18 cellular contexts compared by ENCODE assay signal in genomic region chr4:13635281-13635799, GRCh38.
"Had no signal": no experiment of that assay in that cellular context is flagged by ENCODE, and none has a peak within 500 bp of the region (broad histone marks: within the 10 kb centered on the region; RNA-seq: fewer than 3 reads in every experiment).

No MANE protein-coding gene starts in this region.

- H3K27me3 ChIP-seq: cardiac muscle cell, right atrium auricular region had no signal

- H3K27ac ChIP-seq: cardiac muscle cell, gastrocnemius medialis, heart left ventricle, right atrium auricular region, upper lobe of right lung had no signal

- H3K36me3 ChIP-seq: cardiac muscle cell, gastrocnemius medialis, heart left ventricle, right atrium auricular region, upper lobe of right lung had no signal

- H3K36me3 Mint-ChIP-seq: natural killer cell treated with Interleukin-12 subunit alpha and Interleukin-12 subunit beta and Interleukin-15 and Interleukin-18, amount 100 ng/mL, for 72 hours had no signal

- ATAC-seq: activated T-helper 17 cell treated with anti-CD3 and anti-CD28 coated beads, Interleukin-2, amount 50 U/mL, for 72 hours; esophagus mucosa; gastrocnemius medialis; heart left ventricle; natural killer cell treated with Interleukin-12 subunit alpha and Interleukin-12 subunit beta and Interleukin-15 and Interleukin-18, amount 100 ng/mL, for 72 hours; upper lobe of right lung had no signal

- H3K4me1 ChIP-seq: gastrocnemius medialis, right atrium auricular region, upper lobe of right lung had no signal

- FAIRE-seq: astrocyte, colon, endometrium had no signal

- H3K4me1 Mint-ChIP-seq: activated T-helper 17 cell treated with anti-CD3 and anti-CD28 coated beads, Interleukin-2, amount 50 U/mL, for 72 hours; immature natural killer cell had no signal

- H3K4me3 ChIP-seq: cardiac muscle cell, gastrocnemius medialis, heart left ventricle, right atrium auricular region, smooth muscle cell, upper lobe of right lung had no signal

- H3K27ac Mint-ChIP-seq: activated T-helper 17 cell treated with anti-CD3 and anti-CD28 coated beads, Interleukin-2, amount 50 U/mL, for 72 hours; immature natural killer cell; natural killer cell treated with Interleukin-12 subunit alpha and Interleukin-12 subunit beta and Interleukin-15 and Interleukin-18, amount 100 ng/mL, for 72 hours; stimulated activated naive CD8-positive, alpha-beta T cell treated with anti-CD3 and anti-CD28 coated beads, Interleukin-15, Interleukin-2, amounts not matched to agents 100 ng/mL and 50 ng/mL, for 24 hours had no signal

- H3K9me3 ChIP-seq: gastrocnemius medialis, heart left ventricle, right atrium auricular region, upper lobe of right lung had no signal

- H3K9me3 Mint-ChIP-seq: activated T-helper 17 cell treated with anti-CD3 and anti-CD28 coated beads, Interleukin-2, amount 50 U/mL, for 72 hours; immature natural killer cell; natural killer cell treated with Interleukin-12 subunit alpha and Interleukin-12 subunit beta and Interleukin-15 and Interleukin-18, amount 100 ng/mL, for 72 hours; stimulated activated naive CD8-positive, alpha-beta T cell treated with anti-CD3 and anti-CD28 coated beads, Interleukin-15, Interleukin-2, amounts not matched to agents 100 ng/mL and 50 ng/mL, for 24 hours had no signal

- H3K4me3 Mint-ChIP-seq: activated T-helper 17 cell treated with anti-CD3 and anti-CD28 coated beads, Interleukin-2, amount 50 U/mL, for 72 hours; immature natural killer cell; natural killer cell treated with Interleukin-12 subunit alpha and Interleukin-12 subunit beta and Interleukin-15 and Interleukin-18, amount 100 ng/mL, for 72 hours; stimulated activated naive CD8-positive, alpha-beta T cell treated with anti-CD3 and anti-CD28 coated beads, Interleukin-15, Interleukin-2, amounts not matched to agents 100 ng/mL and 50 ng/mL, for 24 hours had no signal

- DNase-seq: activated CD4-positive, CD25-positive, alpha-beta regulatory T cell treated with anti-CD3 and anti-CD28 coated beads, Interleukin-2, amount 50 U/mL, for 72 hours; activated naive CD4-positive, alpha-beta T cell treated with Interleukin-2 at 50 U/mL for 16 hours; gastrocnemius medialis; heart left ventricle; immature natural killer cell; stimulated activated CD4-positive, alpha-beta T cell treated with anti-CD3 and anti-CD28 coated beads, Interleukin-4, amount 100 ng/mL, for 4 hours; stimulated activated CD8-positive, alpha-beta memory T cell treated with anti-CD3 and anti-CD28 coated beads, Interleukin-4, amount 100 ng/mL, for 48 hours; upper lobe of right lung had no signal
